25 cellular contexts compared by ENCODE assay signal in genomic region chr22:17114173-17114957, GRCh38. TPM values are rescaled to one million over a fixed set of nuclear protein-coding genes. Genes with fewer than 3 reads are reported as not detected.
A peak's percentile ranks its signal among the peaks of the same experiment; 100 is the strongest.
DNase-seq lines count a peak whose midpoint lies in the region; ATAC-seq and TF ChIP-seq lines count a peak whose summit lies in the region.
"Had no signal": no experiment of that assay in that cellular context is flagged by ENCODE, and none has a peak within 500 bp of the region (broad histone marks: within the 10 kb centered on the region; RNA-seq: fewer than 3 reads in every experiment).

No MANE protein-coding gene starts in this region.

- H3K36me3 ChIP-seq in Karpas-422 (ENCODE audit: insufficient read depth, low read length) (no peaks in the 10 kb centered on the region), GM23338 (ENCODE audit: insufficient read depth) (no peaks in the 10 kb centered on the region)
- H3K36me3 ChIP-seq: gastrocnemius medialis had no signal

- H3K9ac ChIP-seq in Karpas-422 (ENCODE audit: low read length) = no peak overlapping the region
- H3K9ac ChIP-seq: SK-N-SH had no signal

- H3K27ac ChIP-seq in dorsolateral prefrontal cortex (peak overlapping the region in 50 of 59 donors; percentile 5 to 87 (median 68)), Karpas-422 (ENCODE audit: low read length) (no peak overlapping the region), GM23338 (ENCODE audit: low read depth) (no peak overlapping the region)
- H3K27ac ChIP-seq: esophagus squamous epithelium, gastrocnemius medialis, RWPE1, skin epidermis, testis, vagina had no signal

- H3K79me2 ChIP-seq in Karpas-422 (ENCODE audit: low read length) (no peaks in the 10 kb centered on the region), GM23338 (replicated peaks; ENCODE audit: insufficient read depth) (no peaks in the 10 kb centered on the region)

- H2AFZ ChIP-seq in Karpas-422 (ENCODE audit: low read length) (no peak overlapping the region), GM23338 (no peak overlapping the region)

- no peaks in the 10 kb centered on the region for H3K9me3 Mint-ChIP-seq in activated naive CD8-positive, alpha-beta T cell treated with anti-CD3 and anti-CD28 coated beads, Interleukin-2, amount 10 ng/mL, durations not matched to agents 7 days and 5 days
- no peaks in the 10 kb centered on the region for H3K9me3 Mint-ChIP-seq in activated naive CD8-positive, alpha-beta T cell treated with anti-CD3 and anti-CD28 coated beads for 36 hours
- H3K9me3 Mint-ChIP-seq in T-cell (no peaks in the 10 kb centered on the region), GM23338 (no peaks in the 10 kb centered on the region; the same call in 2 of the 3 replicates)
- H3K9me3 Mint-ChIP-seq in stimulated activated effector memory CD8-positive, alpha-beta T cell treated with anti-CD3 and anti-CD28 coated beads, Interleukin-12 subunit alpha, Interleukin-12 subunit beta, amount 100 ng/mL, for 72 hours = no peaks in the 10 kb centered on the region
- H3K9me3 Mint-ChIP-seq: activated naive CD4-positive, alpha-beta T cell treated with anti-CD3 and anti-CD28 coated beads, Interleukin-2, amount 50 U/mL, for 72 hours; stimulated activated memory B cell treated with anti-CD40 and anti-IgM and Interleukin-4, amounts not matched to agents 10 μg/mL and 1 μg/mL and 100 μg/mL, for 72 hours had no signal

- no peak overlapping the region for H3K4me3 ChIP-seq in dorsolateral prefrontal cortex
- H3K4me3 ChIP-seq in Karpas-422 (ENCODE audit: low read length) = no peak overlapping the region
- H3K4me3 ChIP-seq in GM23338 = no peak overlapping the region
- H3K4me3 ChIP-seq: esophagus squamous epithelium, gastrocnemius medialis, skin epidermis, testis, vagina had no signal

- peak overlapping the region; percentile 55 for H3K27ac Mint-ChIP-seq in activated naive CD8-positive, alpha-beta T cell treated with anti-CD3 and anti-CD28 coated beads, Interleukin-2, amount 10 ng/mL, durations not matched to agents 7 days and 5 days
- no peak overlapping the region for H3K27ac Mint-ChIP-seq in activated naive CD8-positive, alpha-beta T cell treated with anti-CD3 and anti-CD28 coated beads for 36 hours
- peak overlapping the region; percentile 77 to 81 for H3K27ac Mint-ChIP-seq in T-cell
- H3K27ac Mint-ChIP-seq in stimulated activated effector memory CD8-positive, alpha-beta T cell treated with anti-CD3 and anti-CD28 coated beads, Interleukin-12 subunit alpha, Interleukin-12 subunit beta, amount 100 ng/mL, for 72 hours = peak overlapping the region; percentile 82
- H3K27ac Mint-ChIP-seq in GM23338 = no peak overlapping the region
- H3K27ac Mint-ChIP-seq: stimulated activated memory B cell treated with anti-CD40 and anti-IgM and Interleukin-4, amounts not matched to agents 10 μg/mL and 1 μg/mL and 100 μg/mL, for 72 hours had no signal

- H3K27me3 ChIP-seq in dorsolateral prefrontal cortex (no peaks in the 10 kb centered on the region), Karpas-422 (ENCODE audit: low read length) (no peaks in the 10 kb centered on the region), GM23338 (ENCODE audit: insufficient read depth) (peaks cover 4% of the 10 kb centered on the region; the same call in 1 of the 2 replicates)
- H3K27me3 ChIP-seq: gastrocnemius medialis, testis, vagina had no signal

- H3K4me1 Mint-ChIP-seq in activated naive CD8-positive, alpha-beta T cell treated with anti-CD3 and anti-CD28 coated beads, Interleukin-2, amount 10 ng/mL, durations not matched to agents 7 days and 5 days = peaks cover 42% of the 10 kb centered on the region
- peaks cover 60% of the 10 kb centered on the region for H3K4me1 Mint-ChIP-seq in activated naive CD8-positive, alpha-beta T cell treated with anti-CD3 and anti-CD28 coated beads for 36 hours
- H3K4me1 Mint-ChIP-seq in T-cell (peaks cover 86 to 93% (median 86%) of the 10 kb centered on the region in 3 donors), GM23338 (peaks cover 35% of the 10 kb centered on the region)
- peaks cover 62% of the 10 kb centered on the region for H3K4me1 Mint-ChIP-seq in stimulated activated effector memory CD8-positive, alpha-beta T cell treated with anti-CD3 and anti-CD28 coated beads, Interleukin-12 subunit alpha, Interleukin-12 subunit beta, amount 100 ng/mL, for 72 hours

- H3K4me3 Mint-ChIP-seq in activated naive CD8-positive, alpha-beta T cell treated with anti-CD3 and anti-CD28 coated beads, Interleukin-2, amount 10 ng/mL, durations not matched to agents 7 days and 5 days = no peak overlapping the region
- H3K4me3 Mint-ChIP-seq in activated naive CD8-positive, alpha-beta T cell treated with anti-CD3 and anti-CD28 coated beads for 36 hours = no peak overlapping the region
- peak overlapping the region in 1 of 3 donors; percentile 25 for H3K4me3 Mint-ChIP-seq in T-cell
- no peak overlapping the region for H3K4me3 Mint-ChIP-seq in stimulated activated effector memory CD8-positive, alpha-beta T cell treated with anti-CD3 and anti-CD28 coated beads, Interleukin-12 subunit alpha, Interleukin-12 subunit beta, amount 100 ng/mL, for 72 hours
- H3K4me3 Mint-ChIP-seq in GM23338 = no peak overlapping the region
- H3K4me3 Mint-ChIP-seq: stimulated activated memory B cell treated with anti-CD40 and anti-IgM and Interleukin-4, amounts not matched to agents 10 μg/mL and 1 μg/mL and 100 μg/mL, for 72 hours had no signal

- H4K20me1 ChIP-seq in Karpas-422 (ENCODE audit: insufficient read depth, low read depth, low read length) = peaks cover 4% of the 10 kb centered on the region; the same call in 1 of the 2 replicates
- H4K20me1 ChIP-seq in GM23338 (replicated peaks; ENCODE audit: insufficient read depth) = peaks cover 3% of the 10 kb centered on the region; the same call in 1 of the 2 replicates

- DNase-seq in activated naive CD8-positive, alpha-beta T cell treated with anti-CD3 and anti-CD28 coated beads, Interleukin-2, amount 10 ng/mL, durations not matched to agents 7 days and 5 days = no peak
- DNase-seq in activated naive CD8-positive, alpha-beta T cell treated with anti-CD3 and anti-CD28 coated beads for 36 hours = no peak
- DNase-seq in T-cell (no peak), dorsolateral prefrontal cortex (no peak), Karpas-422 (no peak), GM23338 (ENCODE audit: low spot score) (no peak)
- DNase-seq in stimulated activated effector memory CD8-positive, alpha-beta T cell treated with anti-CD3 and anti-CD28 coated beads, Interleukin-12 subunit alpha, Interleukin-12 subunit beta, amount 100 ng/mL, for 72 hours (ENCODE audit: low spot score in 2 of 2) = no peak
- DNase-seq: activated T-cell treated with anti-CD3 and anti-CD28 coated beads, Interleukin-2, amount 50 U/mL, for 1 hour; esophagus squamous epithelium; gastrocnemius medialis; GDM1; hypothalamus; NCI-H146; NCI-H524 treated with DMSO at 0.1 percent for 48 hours; SK-N-SH; stimulated activated CD4-positive, alpha-beta T cell treated with anti-CD3 and anti-CD28 coated beads, Interleukin-2, amount 100 ng/mL, for 24 hours; T1000; testis had no signal

- 0 out of 2 replicates have a peak, but pooled peaks cover 7% of the 10 kb centered on the region for H3F3A ChIP-seq in GM23338 (replicated peaks; ENCODE audit: low read depth)

- H3K9me2 ChIP-seq in Karpas-422 (replicated peaks; ENCODE audit: insufficient read depth, low read length) (no peaks in the 10 kb centered on the region), GM23338 (ENCODE audit: insufficient read depth) (no peaks in the 10 kb centered on the region)
- H3K9me2 ChIP-seq: SK-N-SH had no signal

- peaks cover 13% of the 10 kb centered on the region for H3K36me3 Mint-ChIP-seq in activated naive CD8-positive, alpha-beta T cell treated with anti-CD3 and anti-CD28 coated beads, Interleukin-2, amount 10 ng/mL, durations not matched to agents 7 days and 5 days
- peaks cover 3% of the 10 kb centered on the region for H3K36me3 Mint-ChIP-seq in activated naive CD8-positive, alpha-beta T cell treated with anti-CD3 and anti-CD28 coated beads for 36 hours
- H3K36me3 Mint-ChIP-seq in T-cell = peaks cover 10% of the 10 kb centered on the region
- H3K36me3 Mint-ChIP-seq in stimulated activated effector memory CD8-positive, alpha-beta T cell treated with anti-CD3 and anti-CD28 coated beads, Interleukin-12 subunit alpha, Interleukin-12 subunit beta, amount 100 ng/mL, for 72 hours = peaks cover 25% of the 10 kb centered on the region
- peaks cover 3% of the 10 kb centered on the region; the same call in 2 of the 3 replicates for H3K36me3 Mint-ChIP-seq in GM23338 (ENCODE audit: low read depth)

- no peak for ATAC-seq in activated naive CD8-positive, alpha-beta T cell treated with anti-CD3 and anti-CD28 coated beads, Interleukin-2, amount 10 ng/mL, durations not matched to agents 7 days and 5 days (ENCODE audit: low read depth)
- ATAC-seq in T-cell (replicated peaks in 1 of 4) = no peak
- ATAC-seq in stimulated activated effector memory CD8-positive, alpha-beta T cell treated with anti-CD3 and anti-CD28 coated beads, Interleukin-12 subunit alpha, Interleukin-12 subunit beta, amount 100 ng/mL, for 72 hours = no peak
- no peak for ATAC-seq in HG02759 (IDR thresholded peaks at IDR 0.05; ENCODE audit: unreplicated experiment)
- ATAC-seq in GM23338 = no peak
- ATAC-seq: activated CD4-positive, CD25-positive, alpha-beta regulatory T cell treated with anti-CD3 and anti-CD28 coated beads, Interleukin-2, amount 50 U/mL, for 24 hours; activated naive CD4-positive, alpha-beta T cell treated with anti-CD3 and anti-CD28 coated beads, Interleukin-2, amount 50 U/mL, for 72 hours; gastrocnemius medialis; stimulated activated memory B cell treated with anti-CD40 and anti-IgM and Interleukin-4, amounts not matched to agents 10 μg/mL and 1 μg/mL and 100 μg/mL, for 72 hours had no signal

- TF ChIP-seq CTCF in dorsolateral prefrontal cortex (IDR thresholded peaks at IDR 0.05 in 54 of 56, conservative IDR thresholded peaks at IDR 0.05 in 2 of 56; ENCODE audit: low read depth in 1 of 56, partially characterized antibody in 56 of 56) = no peak
- no peak for TF ChIP-seq CTCF in GM23338 (conservative IDR thresholded peaks at IDR 0.05; ENCODE audit: low read depth in 2 of 2)

- H3K27me3 Mint-ChIP-seq in activated naive CD8-positive, alpha-beta T cell treated with anti-CD3 and anti-CD28 coated beads, Interleukin-2, amount 10 ng/mL, durations not matched to agents 7 days and 5 days = peaks cover 6% of the 10 kb centered on the region
- peaks cover 8% of the 10 kb centered on the region for H3K27me3 Mint-ChIP-seq in activated naive CD8-positive, alpha-beta T cell treated with anti-CD3 and anti-CD28 coated beads for 36 hours
- H3K27me3 Mint-ChIP-seq in T-cell = peaks cover 0 to 7% of the 10 kb centered on the region in 2 donors
- H3K27me3 Mint-ChIP-seq in GM23338 (ENCODE audit: insufficient read depth, low read depth, poor library complexity) = peaks cover 7% of the 10 kb centered on the region

- no peak overlapping the region for H3K4me2 ChIP-seq in Karpas-422 (ENCODE audit: low read depth, low read length, poor library complexity, severe bottlenecking)
- H3K4me2 ChIP-seq in GM23338 = no peak overlapping the region
- H3K4me2 ChIP-seq: SK-N-SH had no signal

- intact Hi-C loops in dorsolateral prefrontal cortex (cut with DNase I) = no loop called here

- H3K4me1 ChIP-seq in Karpas-422 (ENCODE audit: low read length) (no peaks in the 10 kb centered on the region), GM23338 (ENCODE audit: insufficient read depth) (peaks cover 16% of the 10 kb centered on the region; the same call in 1 of the 2 replicates)
- H3K4me1 ChIP-seq: testis, vagina had no signal

- no peaks in the 10 kb centered on the region for H3K9me3 ChIP-seq in Karpas-422 (ENCODE audit: low read length)
- H3K9me3 ChIP-seq: esophagus squamous epithelium, gastrocnemius medialis, SK-N-SH, testis, vagina had no signal

- POLR2A ChIA-PET in activated naive CD8-positive, alpha-beta T cell treated with anti-CD3 and anti-CD28 coated beads, Interleukin-2, amount 10 ng/mL, durations not matched to agents 7 days and 5 days (lab: Charles Lee) = no interaction called here
- POLR2A ChIA-PET in T-cell (lab: Charles Lee) = no interaction called here

- CTCF ChIA-PET in T-cell (lab: Charles Lee) = no interaction called here

RNA-seq across cellular contexts. Expression of gene TMEM121B, which starts 6.8 kb away (rescaled TPM):
- under 1 TPM; 0.08 to 0.09 TPM for total RNA-seq in activated naive CD8-positive, alpha-beta T cell treated with anti-CD3 and anti-CD28 coated beads, Interleukin-2, amount 10 ng/mL, durations not matched to agents 7 days and 5 days
- under 1 TPM; 0.27 to 0.36 TPM for total RNA-seq in activated naive CD8-positive, alpha-beta T cell treated with anti-CD3 and anti-CD28 coated beads for 36 hours
- total RNA-seq in T-cell (under 1 TPM in 3 of 5 donors, not detected in 2; 0.13 to 0.19 (median 0.15) TPM), dorsolateral prefrontal cortex (10 to 100 TPM in 114 of 120 experiments, 1 to 10 TPM in 6; 5.0 to 22.9 (median 14.6) TPM)
- 0.04 and 0.76 TPM in 2 replicates for total RNA-seq in Karpas-422 (2014; rRNA removed; shearing (Covaris generic); ENCODE audit: low replicate concordance)
- total RNA-seq in GM23338 (2014; rRNA removed; shearing (Covaris generic)) = 6.4 and 7.2 TPM in 2 replicates
- 2.0 and 2.4 TPM in 2 replicates for polyA plus RNA-seq in GM23338 (2016; fragmentation: Nextera tagmentation; extraction: Ambion mirVana)
- total RNA-seq: vagina had no signal

RNA-seq across cellular contexts. Expression of gene IL17RA, which starts 29.6 kb away (rescaled TPM):
- total RNA-seq in activated naive CD8-positive, alpha-beta T cell treated with anti-CD3 and anti-CD28 coated beads, Interleukin-2, amount 10 ng/mL, durations not matched to agents 7 days and 5 days = 10 to 100 TPM; 46.7 to 48.0 TPM
- 10 to 100 TPM; 13.3 to 16.6 TPM for total RNA-seq in activated naive CD8-positive, alpha-beta T cell treated with anti-CD3 and anti-CD28 coated beads for 36 hours
- total RNA-seq in T-cell = 10 to 100 TPM; 38.8 to 72.7 (median 61.8) TPM
- total RNA-seq in dorsolateral prefrontal cortex = 10 to 100 TPM in 82 of 120 experiments, 1 to 10 TPM in 38; 5.6 to 23.7 (median 11.0) TPM
- total RNA-seq in Karpas-422 (2014; rRNA removed; shearing (Covaris generic); ENCODE audit: low replicate concordance) = 5.8 and 7.1 TPM in 2 replicates
- 9.6 and 11.9 TPM in 2 replicates for total RNA-seq in GM23338 (2014; rRNA removed; shearing (Covaris generic))
- 3.2 TPM in 2 replicates for polyA plus RNA-seq in GM23338 (2016; fragmentation: Nextera tagmentation; extraction: Ambion mirVana)

RNA-seq across cellular contexts. Expression of gene HDHD5, which starts 44.7 kb away (rescaled TPM):
- total RNA-seq in activated naive CD8-positive, alpha-beta T cell treated with anti-CD3 and anti-CD28 coated beads, Interleukin-2, amount 10 ng/mL, durations not matched to agents 7 days and 5 days = 10 to 100 TPM; 33.7 to 34.7 TPM
- total RNA-seq in activated naive CD8-positive, alpha-beta T cell treated with anti-CD3 and anti-CD28 coated beads for 36 hours = 10 to 100 TPM; 54.9 to 64.8 TPM
- total RNA-seq in T-cell = 10 to 100 TPM; 17.6 to 34.2 (median 30.1) TPM
- total RNA-seq in dorsolateral prefrontal cortex = 10 to 100 TPM; 13.5 to 28.7 (median 21.8) TPM
- total RNA-seq in Karpas-422 (2014; rRNA removed; shearing (Covaris generic); ENCODE audit: low replicate concordance) = 29.8 and 61.2 TPM in 2 replicates
- total RNA-seq in GM23338 (2014; rRNA removed; shearing (Covaris generic)) = 102 and 116 TPM in 2 replicates
- 54.9 and 70.0 TPM in 2 replicates for polyA plus RNA-seq in GM23338 (2016; fragmentation: Nextera tagmentation; extraction: Ambion mirVana)

Comparison
In these comparisons a context has a peak if more than half of its experiments do, and no peak if none do; other contexts are left out.
1. H3K27ac Mint-ChIP-seq: peak in activated naive CD8-positive, alpha-beta T cell treated with anti-CD3 and anti-CD28 coated beads, Interleukin-2, amount 10 ng/mL, durations not matched to agents 7 days and 5 days (single experiment), T-cell (2 of 2) and stimulated activated effector memory CD8-positive, alpha-beta T cell treated with anti-CD3 and anti-CD28 coated beads, Interleukin-12 subunit alpha, Interleukin-12 subunit beta, amount 100 ng/mL, for 72 hours (single experiment); none in activated naive CD8-positive, alpha-beta T cell treated with anti-CD3 and anti-CD28 coated beads for 36 hours (single experiment) and GM23338 (single experiment).
2. H3K27ac ChIP-seq: peak in dorsolateral prefrontal cortex (50 of 59); none in Karpas-422 (single experiment) and GM23338 (single experiment).